24 cellular contexts compared by ENCODE assay signal in genomic region chr18:9809686-9810085, GRCh38.
DNase-seq lines count a peak whose midpoint lies in the region; TF ChIP-seq lines count a peak whose summit lies in the region.
"Had no signal": no experiment of that assay in that cellular context is flagged by ENCODE, and none has a peak within 500 bp of the region (broad histone marks: within the 10 kb centered on the region; RNA-seq: fewer than 3 reads in every experiment).

No MANE protein-coding gene starts in this region.

- H3K4me1 Mint-ChIP-seq in progenitor cell of endocrine pancreas (ENCODE audit: low read depth): peaks cover 12% of the 10 kb centered on the region
- H3K4me1 Mint-ChIP-seq: activated CD4-positive, alpha-beta T cell treated with anti-CD3 and anti-CD28 coated beads for 36 hours had no signal

- H3K4me3 Mint-ChIP-seq in progenitor cell of endocrine pancreas (ENCODE audit: low read depth): no peak overlapping the region
- H3K4me3 Mint-ChIP-seq: activated CD4-positive, alpha-beta T cell treated with anti-CD3 and anti-CD28 coated beads for 36 hours; naive thymus-derived CD4-positive, alpha-beta T cell; T-helper 1 cell treated with Interleukin-12 subunit alpha and Interleukin-12 subunit beta and Interleukin-4 antibody, amounts not matched to agents 30 μg/mL and 1 μg/mL, for 36 hours had no signal

- H3K9me3 ChIP-seq in SJSA1 (replicated peaks) (no peaks in the 10 kb centered on the region), muscle layer of duodenum (ENCODE audit: control insufficient read depth in 1 of 2, low read length in 2 of 2) (no peaks in the 10 kb centered on the region)

- no peak overlapping the region for H3K4me3 ChIP-seq in SJSA1
- no peak overlapping the region for H3K4me3 ChIP-seq in coronary artery
- H3K4me3 ChIP-seq in muscle layer of duodenum (ENCODE audit: low read depth in 1 of 2, low read length in 2 of 2): no peak overlapping the region
- H3K4me3 ChIP-seq: BLaER1, cardiac muscle cell had no signal

- TF ChIP-seq CTCF in coronary artery (IDR thresholded peaks at IDR 0.05) (no peak), progenitor cell of endocrine pancreas (IDR thresholded peaks at IDR 0.05; ENCODE audit: unreplicated experiment) (no peak)

- peaks cover 4% of the 10 kb centered on the region for H3K9me3 Mint-ChIP-seq in progenitor cell of endocrine pancreas (ENCODE audit: low read depth)
- H3K9me3 Mint-ChIP-seq: T-helper 1 cell treated with Interleukin-12 subunit alpha and Interleukin-12 subunit beta and Interleukin-4 antibody, amounts not matched to agents 30 μg/mL and 1 μg/mL, for 36 hours had no signal

- no peak overlapping the region for H3K27ac Mint-ChIP-seq in progenitor cell of endocrine pancreas
- H3K27ac Mint-ChIP-seq: activated CD4-positive, alpha-beta T cell treated with anti-CD3 and anti-CD28 coated beads for 36 hours; naive thymus-derived CD4-positive, alpha-beta T cell; T-helper 1 cell treated with Interleukin-12 subunit alpha and Interleukin-12 subunit beta and Interleukin-4 antibody, amounts not matched to agents 30 μg/mL and 1 μg/mL, for 36 hours had no signal

- H3K4me1 ChIP-seq in SJSA1 (replicated peaks) (peaks cover 77% of the 10 kb centered on the region), muscle layer of duodenum (ENCODE audit: control insufficient read depth in 1 of 2, insufficient read depth in 2 of 2, low read length in 2 of 2) (peaks cover 0 to 18% of the 10 kb centered on the region in 2 donors)

- H3K27ac ChIP-seq in SJSA1: peak overlapping the region; percentile 75
- peak overlapping the region; percentile 39 to 87 for H3K27ac ChIP-seq in coronary artery
- peak overlapping the region; percentile 12 for H3K27ac ChIP-seq in muscle layer of duodenum (ENCODE audit: low read length)
- H3K27ac ChIP-seq in substantia nigra (ENCODE audit: low read depth, low read length, poor library complexity, severe bottlenecking): peak overlapping the region; percentile 1
- H3K27ac ChIP-seq: BLaER1, cardiac muscle cell had no signal

- H3K27me3 ChIP-seq in SJSA1 (replicated peaks): no peaks in the 10 kb centered on the region
- no peaks in the 10 kb centered on the region for H3K27me3 ChIP-seq in muscle layer of duodenum (ENCODE audit: low read depth, low read length)
- H3K27me3 ChIP-seq: BLaER1, cardiac muscle cell had no signal

- H3K36me3 ChIP-seq in SJSA1 (no peaks in the 10 kb centered on the region; the same call in 1 of the 2 replicates), muscle layer of duodenum (ENCODE audit: control insufficient read depth in 1 of 2, insufficient read depth in 2 of 2, low read length in 2 of 2) (no peaks in the 10 kb centered on the region)
- H3K36me3 ChIP-seq: BLaER1, cardiac muscle cell had no signal

- no peaks in the 10 kb centered on the region for H3K36me3 Mint-ChIP-seq in progenitor cell of endocrine pancreas (ENCODE audit: insufficient read depth)

- no peaks in the 10 kb centered on the region for H3K27me3 Mint-ChIP-seq in progenitor cell of endocrine pancreas
- H3K27me3 Mint-ChIP-seq: activated CD4-positive, alpha-beta T cell treated with anti-CD3 and anti-CD28 coated beads for 36 hours had no signal

- peak in 1 of 2 experiments; percentile 44 for DNase-seq in SJSA1 (ENCODE audit: low read depth in 1 of 2, low spot score in 2 of 2)
- DNase-seq in coronary artery (ENCODE audit: low spot score): no peak
- no peak for DNase-seq in substantia nigra (lab: John Stamatoyannopoulos, UW)
- no peak for DNase-seq in A172 (ENCODE audit: low spot score)
- DNase-seq in NCI-H1930 (lab: John Stamatoyannopoulos, UW): no peak
- DNase-seq in progenitor cell of endocrine pancreas (ENCODE audit: low spot score, unreplicated experiment): no peak
- no peak for DNase-seq in effector CD8-positive, alpha-beta T cell (lab: John Stamatoyannopoulos, UW)
- DNase-seq: activated CD4-positive, alpha-beta T cell treated with anti-CD3 and anti-CD28 coated beads for 36 hours; activated CD8-positive, alpha-beta memory T cell treated with anti-CD3 and anti-CD28 coated beads for 24 hours; activated gamma-delta T cell; activated T-cell treated with anti-CD3 and anti-CD28 coated beads, Interleukin-2, amount 50 U/mL, for 1 hour; COR-L47; DMS79; GF-D8; islet precursor cell; naive thymus-derived CD4-positive, alpha-beta T cell; NCI-H1092; NCI-H187 treated with DMSO at 0.1 percent for 48 hours; stimulated activated CD4-positive, alpha-beta T cell treated with anti-CD3 and anti-CD28 coated beads, Interleukin-12 subunit alpha, Interleukin-12 subunit beta, amount 100 ng/mL, for 4 hours; stimulated activated naive CD4-positive, alpha-beta T cell treated with Interleukin-2 at 50 U/mL for 16 hours had no signal

Comparison
In these comparisons a context has a peak if more than half of its experiments do, and no peak if none do; other contexts are left out.
1. H3K27ac ChIP-seq: peak in every context shown above with its lines; median percentile 75 in SJSA1; 63 in coronary artery; 12 in muscle layer of duodenum; 1 in substantia nigra.